Comparison of ENCODE assay signal across 11 cellular contexts in genomic region chr5:74149395-74149794, GRCh38.
DNase-seq lines count a peak whose midpoint lies in the region; ATAC-seq, FAIRE-seq and TF ChIP-seq lines count a peak whose summit lies in the region.
"Had no signal": no experiment of that assay in that cellular context is flagged by ENCODE, and none has a peak within 500 bp of the region (broad histone marks: within the 10 kb centered on the region; RNA-seq: fewer than 3 reads in every experiment).

No MANE protein-coding gene starts in this region.

- no peak overlapping the region for H3K14ac ChIP-seq in IMR-90 (replicated peaks; ENCODE audit: low read depth, low read length)

- no peak overlapping the region for H2BK5ac ChIP-seq in IMR-90 (ENCODE audit: low read depth, low read length, poor library complexity, severe bottlenecking)

- no peak overlapping the region for H3K56ac ChIP-seq in IMR-90 (ENCODE audit: extremely low read depth, insufficient read depth, low read length)

- H3K4me3 ChIP-seq in IMR-90 (ENCODE audit: insufficient read depth, low read depth, low read length) (no peak overlapping the region), body of pancreas (no peak overlapping the region), lower lobe of right lung (no peak overlapping the region)
- H3K4me3 ChIP-seq in CD4-positive, alpha-beta memory T cell (ENCODE audit: low read length in 2 of 2): no peak overlapping the region

- no peak overlapping the region for H3K27ac ChIP-seq in IMR-90 (ENCODE audit: insufficient read depth, low read length)
- no peak overlapping the region for H3K27ac ChIP-seq in body of pancreas
- no peak overlapping the region for H3K27ac ChIP-seq in lower lobe of right lung
- no peak overlapping the region for H3K27ac ChIP-seq in CD4-positive, alpha-beta memory T cell (ENCODE audit: low read depth, low read length)

- intact Hi-C loops in IMR-90 (cut with micrococcal nuclease): no loop called here
- intact Hi-C loops in body of pancreas (cut with DNase I): no loop called here
- intact Hi-C loops in lower lobe of right lung (cut with DNase I): no loop called here
- intact Hi-C loops in CD4-positive, alpha-beta memory T cell (cut with micrococcal nuclease): no loop called here

- in situ Hi-C loops in IMR-90 (cut with MboI; ENCODE audit: low sequenced_read_pairs): no loop called here

- TF ChIP-seq CTCF in IMR-90 (conservative IDR thresholded peaks at IDR 0.05; ENCODE audit: low read depth, low read length) (no peak), body of pancreas (IDR thresholded peaks at IDR 0.05) (no peak), lower lobe of right lung (IDR thresholded peaks at IDR 0.05) (no peak)

- H2AFZ ChIP-seq in IMR-90 (replicated peaks; ENCODE audit: low read length, poor library complexity): no peak overlapping the region

- H3K36me3 ChIP-seq in IMR-90 (ENCODE audit: control insufficient read depth, insufficient read depth, low read length) (no peaks in the 10 kb centered on the region), body of pancreas (replicated peaks in 1 of 2; ENCODE audit: insufficient read depth in 1 of 2, low read depth in 2 of 2) (no peaks in the 10 kb centered on the region), lower lobe of right lung (no peaks in the 10 kb centered on the region)
- no peaks in the 10 kb centered on the region for H3K36me3 ChIP-seq in CD4-positive, alpha-beta memory T cell (ENCODE audit: insufficient read depth, low read length)

- no peaks in the 10 kb centered on the region for H3K36me3 Mint-ChIP-seq in CD4-positive, alpha-beta memory T cell

- DNase-seq in AG08396 (ENCODE audit: low spot score) (peak; percentile 36), IMR-90 (peak; percentile 91), body of pancreas (peak; percentile 48 to 76 (median 68)), lower lobe of right lung (peak; percentile 73), HTR-8/SVneo (ENCODE audit: insufficient read length, low spot score) (no peak), HuH-7.5 (ENCODE audit: low spot score) (no peak)
- no peak for DNase-seq in CD4-positive, alpha-beta memory T cell
- DNase-seq: activated CD8-positive, alpha-beta memory T cell treated with anti-CD3 and anti-CD28 coated beads for 24 hours; glutamatergic neuron; NCI-H2107 had no signal

- H4K8ac ChIP-seq in IMR-90 (ENCODE audit: low read depth in 2 of 2, low read length in 2 of 2): no peak overlapping the region

- H2BK20ac ChIP-seq in IMR-90 (ENCODE audit: low read depth, low read length): no peak overlapping the region

- no peak overlapping the region for H3K18ac ChIP-seq in IMR-90 (ENCODE audit: low read depth, low read length)

- no peaks in the 10 kb centered on the region for H3K4me1 Mint-ChIP-seq in CD4-positive, alpha-beta memory T cell

- no peak overlapping the region for H2AK5ac ChIP-seq in IMR-90 (ENCODE audit: low read depth, low read length)

- H3K4me1 ChIP-seq in IMR-90 (ENCODE audit: control insufficient read depth, insufficient read depth, low read length) (no peaks in the 10 kb centered on the region), body of pancreas (peaks cover 5% of the 10 kb centered on the region), lower lobe of right lung (peaks cover 10% of the 10 kb centered on the region)
- no peaks in the 10 kb centered on the region for H3K4me1 ChIP-seq in CD4-positive, alpha-beta memory T cell (ENCODE audit: insufficient read depth, low read length)

- H4K5ac ChIP-seq in IMR-90 (ENCODE audit: low read depth, low read length): no peak overlapping the region

- no peak for TF ChIP-seq RAD21 in IMR-90 (IDR thresholded peaks at IDR 0.05; ENCODE audit: low read length)

- no CpG with 5 or more reads among the region's 3 CpGs for WGBS in IMR-90 (ENCODE audit: extremely low coverage in 2 of 2, insufficient read length in 1 of 2), 2 experiments
- WGBS in body of pancreas, 2 donors: 4 to 6% methylated on average over 3 of the region's 3 CpGs

- H3K4ac ChIP-seq in IMR-90 (ENCODE audit: low read depth, low read length): no peak overlapping the region

- H4K20me1 ChIP-seq in IMR-90 (ENCODE audit: insufficient read depth, low read length): no peaks in the 10 kb centered on the region

- no peak overlapping the region for H3K27ac Mint-ChIP-seq in CD4-positive, alpha-beta memory T cell

- no peak overlapping the region for H3K4me3 Mint-ChIP-seq in CD4-positive, alpha-beta memory T cell

- FAIRE-seq in HTR-8/SVneo (lab: Jason Lieb, UNC): no peak

- no peak overlapping the region for H2BK15ac ChIP-seq in IMR-90 (ENCODE audit: low read depth, low read length)

- no peaks in the 10 kb centered on the region for H3K79me1 ChIP-seq in IMR-90 (ENCODE audit: low read depth in 1 of 2, low read length in 2 of 2)

- CTCF ChIA-PET in IMR-90 (lab: Yijun Ruan, JAX): no interaction called here
- CTCF ChIA-PET in CD4-positive, alpha-beta memory T cell (lab: Charles Lee; ENCODE audit: partially characterized antibody): no interaction called here

- H3K9me3 ChIP-seq in IMR-90 (ENCODE audit: control insufficient read depth, insufficient read depth, low read length) (no peaks in the 10 kb centered on the region), body of pancreas (no peaks in the 10 kb centered on the region), lower lobe of right lung (no peaks in the 10 kb centered on the region)
- H3K9me3 ChIP-seq in CD4-positive, alpha-beta memory T cell (ENCODE audit: control insufficient read depth in 1 of 2, low read length in 2 of 2): no peaks in the 10 kb centered on the region

- ATAC-seq in IMR-90 (ENCODE audit: low read depth): peak; percentile 86
- peak; percentile 47 for ATAC-seq in body of pancreas
- ATAC-seq in lower lobe of right lung: peak; percentile 81 to 82
- ATAC-seq in HG03039 (IDR thresholded peaks at IDR 0.05; ENCODE audit: unreplicated experiment): no peak

- H3K9ac ChIP-seq in IMR-90 (ENCODE audit: low read depth, low read length): no peak overlapping the region

- no peak overlapping the region for H3K23ac ChIP-seq in IMR-90 (ENCODE audit: low read depth, low read length)

- H2AK9ac ChIP-seq in IMR-90 (replicated peaks; ENCODE audit: low read depth, low read length, poor library complexity): no peak overlapping the region

- H4K91ac ChIP-seq in IMR-90 (ENCODE audit: insufficient read depth, low read depth, low read length): no peak overlapping the region

- no peaks in the 10 kb centered on the region for H3K9me1 ChIP-seq in IMR-90 (ENCODE audit: insufficient read depth, low read length)

- POLR2A ChIA-PET in IMR-90 (lab: Charles Lee; ENCODE audit: unreplicated experiment): no interaction called here
- POLR2A ChIA-PET in CD4-positive, alpha-beta memory T cell (lab: Charles Lee; ENCODE audit: partially characterized antibody): no interaction called here

- H3K9me3 Mint-ChIP-seq in CD4-positive, alpha-beta memory T cell: peaks cover 0 to 3% (median 0%) of the 10 kb centered on the region in 8 donors

- dilution Hi-C loops in IMR-90 (cut with HindIII; ENCODE audit: low sequenced_read_pairs, unreplicated experiment): no loop called here

- H2BK120ac ChIP-seq in IMR-90 (ENCODE audit: low read depth, low read length): no peak overlapping the region

- H3K4me2 ChIP-seq in IMR-90 (ENCODE audit: low read depth, low read length): 0 out of 2 replicates have a peak overlapping the region, but pooled peaks have one; percentile 18

- H3K27me3 ChIP-seq in IMR-90 (ENCODE audit: control insufficient read depth, insufficient read depth, low read length) (no peaks in the 10 kb centered on the region), body of pancreas (no peaks in the 10 kb centered on the region), lower lobe of right lung (ENCODE audit: low read depth) (no peaks in the 10 kb centered on the region)
- no peaks in the 10 kb centered on the region for H3K27me3 ChIP-seq in CD4-positive, alpha-beta memory T cell (ENCODE audit: insufficient read depth, low read length)

- H3K27me3 Mint-ChIP-seq in CD4-positive, alpha-beta memory T cell: peaks cover 2 to 5% of the 10 kb centered on the region in 2 donors

- TF ChIP-seq POLR2A in IMR-90 (IDR thresholded peaks at IDR 0.05; ENCODE audit: low read depth, low read length) (no peak), body of pancreas (IDR thresholded peaks at IDR 0.05) (no peak)

- BruUV-seq in IMR-90 (replicated peaks; lab: Mats Ljungman, UMichigan): no TSS peak

TF ChIP-seq in IMR-90, 13 proteins besides CTCF, POLR2A, EP300 and RAD21:
- TF ChIP-seq MXI1 (IDR thresholded peaks at IDR 0.05; ENCODE audit: borderline replicate concordance, low read depth, low read length) (no peak), BHLHE40 (IDR thresholded peaks at IDR 0.05; ENCODE audit: low read depth, low read length) (no peak), FOS (IDR thresholded peaks at IDR 0.05; ENCODE audit: low read depth, low read length) (no peak), MAZ (IDR thresholded peaks at IDR 0.05; ENCODE audit: borderline replicate concordance, low read depth, low read length) (no peak), NFE2L2 (IDR thresholded peaks at IDR 0.05; ENCODE audit: low read depth, low read length) (no peak), RFX5 (IDR thresholded peaks at IDR 0.05; ENCODE audit: low read depth, low read length) (no peak), MAFK (IDR thresholded peaks at IDR 0.05; ENCODE audit: low read depth, low read length) (no peak), CHD1 (IDR thresholded peaks at IDR 0.05; ENCODE audit: low read depth, low read length) (no peak), ELK1 (IDR thresholded peaks at IDR 0.05; ENCODE audit: borderline replicate concordance, low read depth, low read length) (no peak), RCOR1 (IDR thresholded peaks at IDR 0.05; ENCODE audit: insufficient replicate concordance, low read length) (no peak), CEBPB (IDR thresholded peaks at IDR 0.05; ENCODE audit: low read depth, low read length) (no peak; the same call in 1 of the 2 replicates), SMC3 (IDR thresholded peaks at IDR 0.05; ENCODE audit: low read depth, low read length) (no peak)
- TF ChIP-seq, protein P1, sequence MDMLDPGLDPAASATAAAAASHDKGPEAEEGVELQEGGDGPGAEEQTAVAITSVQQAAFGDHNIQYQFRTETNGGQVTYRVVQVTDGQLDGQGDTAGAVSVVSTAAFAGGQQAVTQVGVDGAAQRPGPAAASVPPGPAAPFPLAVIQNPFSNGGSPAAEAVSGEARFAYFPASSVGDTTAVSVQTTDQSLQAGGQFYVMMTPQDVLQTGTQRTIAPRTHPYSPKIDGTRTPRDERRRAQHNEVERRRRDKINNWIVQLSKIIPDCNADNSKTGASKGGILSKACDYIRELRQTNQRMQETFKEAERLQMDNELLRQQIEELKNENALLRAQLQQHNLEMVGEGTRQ (IDR thresholded peaks at IDR 0.05; ENCODE audit: low read depth, low read length): no peak

Comparison
In these comparisons a context has a peak if more than half of its experiments do, and no peak if none do; other contexts are left out.
1. DNase-seq: peak in AG08396 (single experiment), IMR-90 (single experiment), body of pancreas (4 of 4) and lower lobe of right lung (single experiment); none in HTR-8/SVneo (single experiment), CD4-positive, alpha-beta memory T cell (0 of 5) and HuH-7.5 (single experiment).